Comparison of ENCODE assay signal across 1 cellular context in the genomic region with DNA sequence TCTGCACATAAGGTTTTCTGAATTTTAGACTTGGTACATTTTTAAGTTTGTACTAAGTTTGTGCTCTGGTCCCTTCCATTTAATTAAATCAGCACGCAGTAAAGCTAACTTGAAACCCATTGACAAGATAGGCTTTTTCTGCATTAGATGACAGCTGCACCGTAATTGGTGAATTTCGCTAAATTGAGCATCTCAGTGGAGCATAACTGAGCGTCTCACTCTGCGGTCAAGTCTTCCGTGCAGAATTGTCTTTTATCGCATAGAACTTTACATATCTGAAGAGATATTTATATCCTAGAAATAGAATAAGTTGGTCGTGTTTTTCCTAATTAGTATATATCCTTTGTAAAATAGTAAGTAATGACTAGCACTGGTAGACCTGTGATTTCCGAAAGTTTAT.
A peak's percentile ranks its signal among the peaks of the same experiment; 100 is the strongest.
TF ChIP-seq lines count a peak whose summit lies in the region.

No MANE protein-coding gene starts in this region.

TF ChIP-seq in GM12878, 131 proteins besides CTCF, POLR2A, EP300 and RAD21 (continued from another document):
- peak; percentile 82; the same call in 1 of the 2 replicates for TF ChIP-seq FOXM1 (IDR thresholded peaks at IDR 0.05; ENCODE audit: low read depth, low read length)
- TF ChIP-seq SMARCA5 (IDR thresholded peaks at IDR 0.05), result no peak
- peak; percentile 73 for TF ChIP-seq MEF2A (IDR thresholded peaks at IDR 0.05; ENCODE audit: insufficient read depth, low read depth, low read length)
- 0 out of 2 replicates have a peak, but pooled peaks have one; percentile 8 for TF ChIP-seq RAD51 (IDR thresholded peaks at IDR 0.05)
- TF ChIP-seq ZNF687 (IDR thresholded peaks at IDR 0.05), result peak; percentile 25; the same call in 1 of the 2 replicates
- TF ChIP-seq PML (IDR thresholded peaks at IDR 0.05; ENCODE audit: low read length), result no peak; the same call in 1 of the 2 replicates
- TF ChIP-seq IKZF1 (conservative IDR thresholded peaks at IDR 0.05), result 0 out of 2 replicates have a peak, but pooled peaks have one; percentile 27
- TF ChIP-seq POLR2AphosphoS5 (IDR thresholded peaks at IDR 0.05; ENCODE audit: low read length), result peak; percentile 21; the same call in 1 of the 2 replicates
- TF ChIP-seq CREM (IDR thresholded peaks at IDR 0.05; ENCODE audit: low read depth), result peak; percentile 25; the same call in 1 of the 2 replicates
- TF ChIP-seq RUNX3 (IDR thresholded peaks at IDR 0.05; ENCODE audit: low read length), result peak; percentile 87
- peak; percentile 43; the same call in 1 of the 2 replicates for TF ChIP-seq MTA2 (IDR thresholded peaks at IDR 0.05; ENCODE audit: low read depth)
